10 cellular contexts compared by ENCODE assay signal in genomic region chr4:139922625-139923024, GRCh38.
A peak's percentile ranks its signal among the peaks of the same experiment; 100 is the strongest.
DNase-seq lines count a peak whose midpoint lies in the region; ATAC-seq and TF ChIP-seq lines count a peak whose summit lies in the region.
"Had no signal": no experiment of that assay in that cellular context is flagged by ENCODE, and none has a peak within 500 bp of the region (broad histone marks: within the 10 kb centered on the region; RNA-seq: fewer than 3 reads in every experiment).

No MANE protein-coding gene starts in this region.

- no peaks in the 10 kb centered on the region for H3K36me3 Mint-ChIP-seq in nephron (ENCODE audit: low read depth)
- no peaks in the 10 kb centered on the region for H3K36me3 Mint-ChIP-seq in naive thymus-derived CD8-positive, alpha-beta T cell

- H3K27me3 Mint-ChIP-seq in nephron (ENCODE audit: low read depth) = peaks cover 3% of the 10 kb centered on the region
- no peaks in the 10 kb centered on the region for H3K27me3 Mint-ChIP-seq in naive thymus-derived CD8-positive, alpha-beta T cell

- H3K4me1 Mint-ChIP-seq in nephron = peaks cover 63% of the 10 kb centered on the region
- H3K4me1 Mint-ChIP-seq in naive thymus-derived CD8-positive, alpha-beta T cell = peaks cover 0 to 2% (median 0%) of the 10 kb centered on the region in 4 donors

- DNase-seq in DMS79 treated with DMSO at 0.1 percent for 48 hours (lab: John Stamatoyannopoulos, UW) = peak; percentile 45
- peak; percentile 45 for DNase-seq in NCI-H1105 treated with DMSO at 0.1 percent for 48 hours (lab: John Stamatoyannopoulos, UW)
- peak; percentile 88 for DNase-seq in cerebellar cortex (ENCODE audit: low spot score)
- no peak for DNase-seq in SIG-M5 treated with dmso at 0.1 percent for 504 hours (lab: John Stamatoyannopoulos, UW; ENCODE audit: unreplicated experiment)
- DNase-seq in hepatic stellate cell (ENCODE audit: low spot score) = no peak
- DNase-seq in naive thymus-derived CD8-positive, alpha-beta T cell = no peak
- DNase-seq: KG1; stimulated activated CD4-positive, alpha-beta T cell treated with anti-CD3 and anti-CD28 coated beads, Interleukin-4, amount 100 ng/mL, for 24 hours had no signal

- TF ChIP-seq CTCF in nephron (IDR thresholded peaks at IDR 0.05; ENCODE audit: unreplicated experiment in 3 of 3) = no peak

- H3K9me3 Mint-ChIP-seq in nephron = no peaks in the 10 kb centered on the region
- no peaks in the 10 kb centered on the region for H3K9me3 Mint-ChIP-seq in naive thymus-derived CD8-positive, alpha-beta T cell

- no peak for ATAC-seq in GM21723 (IDR thresholded peaks at IDR 0.05; ENCODE audit: unreplicated experiment)
- no peak for ATAC-seq in naive thymus-derived CD8-positive, alpha-beta T cell

- POLR2A ChIA-PET in naive thymus-derived CD8-positive, alpha-beta T cell (lab: Charles Lee) = interaction anchor here (0.5 kb wide), 1 partner anchor 316 kb away, joined by 3 read pairs; no protein-coding TSS in a partner anchor

- no peak overlapping the region for H3K4me3 Mint-ChIP-seq in nephron
- no peak overlapping the region for H3K4me3 Mint-ChIP-seq in naive thymus-derived CD8-positive, alpha-beta T cell

- H3K27ac Mint-ChIP-seq in nephron = peak overlapping the region; percentile 92 to 97 (median 94)
- H3K27ac Mint-ChIP-seq in naive thymus-derived CD8-positive, alpha-beta T cell = peak overlapping the region in 1 of 10 donors; percentile 22

Comparison
In these comparisons a context has a peak if more than half of its experiments do, and no peak if none do; other contexts are left out.
1. DNase-seq: peak in DMS79 treated with DMSO at 0.1 percent for 48 hours (single experiment), NCI-H1105 treated with DMSO at 0.1 percent for 48 hours (single experiment) and cerebellar cortex (single experiment); none in SIG-M5 treated with dmso at 0.1 percent for 504 hours (single experiment), hepatic stellate cell (single experiment) and naive thymus-derived CD8-positive, alpha-beta T cell (0 of 10).